Comparison of ENCODE assay signal across 14 cellular contexts in the genomic region with DNA sequence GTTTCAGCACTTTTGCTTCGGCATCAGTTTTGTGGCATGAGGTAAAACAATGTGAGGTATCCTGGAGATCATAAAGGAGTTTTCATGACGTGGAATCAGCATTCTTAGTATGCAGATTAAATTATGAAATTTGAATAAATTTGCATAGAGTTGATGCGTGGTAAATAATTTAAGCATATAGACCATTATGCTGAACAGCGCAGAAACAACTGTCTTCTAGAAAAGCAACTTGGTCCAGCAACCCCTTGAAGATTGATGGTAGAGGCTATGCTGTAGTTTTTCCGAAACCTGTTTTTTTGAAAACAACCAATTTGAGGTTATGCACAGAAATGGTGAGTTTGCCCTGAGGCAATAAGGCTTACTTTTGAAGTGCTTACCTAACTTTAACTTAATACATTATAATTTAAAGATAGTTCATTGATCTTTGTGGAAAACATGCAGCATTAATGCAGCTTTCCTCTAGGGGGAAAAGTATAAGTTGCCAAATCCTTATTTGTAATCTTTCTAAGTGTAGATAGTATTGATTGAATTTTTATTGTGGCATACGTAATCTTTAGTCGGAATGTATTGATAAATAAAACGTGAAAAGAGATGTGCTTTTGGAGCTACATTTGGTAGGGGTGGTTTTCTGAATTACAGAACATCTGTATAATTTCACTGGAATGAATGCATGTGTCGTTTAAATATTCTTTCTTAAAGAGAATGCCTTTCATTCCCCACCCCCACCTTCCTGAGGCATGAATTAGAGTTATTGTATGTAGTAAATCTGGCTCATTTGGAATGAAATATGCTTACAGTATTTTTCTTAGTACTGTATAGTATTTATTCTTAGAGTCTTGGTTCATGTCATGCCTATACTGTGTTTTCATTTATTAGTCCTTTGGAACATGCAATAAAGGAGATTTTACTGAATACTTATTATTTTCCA. TPM values are rescaled to one million over a fixed set of nuclear protein-coding genes. Genes with fewer than 3 reads are reported as not detected.
A peak's percentile ranks its signal among the peaks of the same experiment; 100 is the strongest.
DNase-seq lines count a peak whose midpoint lies in the region; ATAC-seq and TF ChIP-seq lines count a peak whose summit lies in the region.
"Had no signal": no experiment of that assay in that cellular context is flagged by ENCODE, and none has a peak within 500 bp of the region (broad histone marks: within the 10 kb centered on the region; RNA-seq: fewer than 3 reads in every experiment).

No MANE protein-coding gene starts in this region.

- H3K4me2 ChIP-seq in MM.1S (ENCODE audit: low read depth, low read length): peak overlapping the region; percentile 51; the same call in 1 of the 2 replicates

- no peak overlapping the region for H3K27ac ChIP-seq in MM.1S (ENCODE audit: low read length)
- no peak overlapping the region for H3K27ac ChIP-seq in esophagus muscularis mucosa (replicated peaks in 1 of 4)
- H3K27ac ChIP-seq: suprapubic skin had no signal

- H3K36me3 ChIP-seq in MM.1S (replicated peaks; ENCODE audit: insufficient read depth, low read length) (no peaks in the 10 kb centered on the region), esophagus muscularis mucosa (no peaks in the 10 kb centered on the region)
- H3K36me3 ChIP-seq: suprapubic skin had no signal

- H3F3A ChIP-seq in MM.1S (ENCODE audit: insufficient read depth, low read length): peaks cover 21% of the 10 kb centered on the region; the same call in 1 of the 2 replicates

- TF ChIP-seq EP300 in esophagus muscularis mucosa (IDR thresholded peaks at IDR 0.05): no peak

- no peak for TF ChIP-seq POLR2A in esophagus muscularis mucosa (IDR thresholded peaks at IDR 0.05; ENCODE audit: low read depth)

- TF ChIP-seq CTCF in MM.1S (IDR thresholded peaks at IDR 0.05; ENCODE audit: low read length) (no peak), cardiac fibroblast (IDR thresholded peaks at IDR 0.05; ENCODE audit: low read depth, low read length) (peak; percentile 4), esophagus muscularis mucosa (IDR thresholded peaks at IDR 0.05) (no peak)

- H3K36me3 Mint-ChIP-seq in activated CD8-positive, alpha-beta memory T cell treated with anti-CD3 and anti-CD28 coated beads, Interleukin-2, amount 10 ng/mL, durations not matched to agents 7 days and 5 days: peaks cover 17% of the 10 kb centered on the region
- H3K36me3 Mint-ChIP-seq in stimulated activated memory B cell treated with anti-CD40 and anti-IgM and Interleukin-4, amounts not matched to agents 10 μg/mL and 1 μg/mL and 100 μg/mL, for 72 hours: peaks cover 37% of the 10 kb centered on the region

- intact Hi-C loops in esophagus muscularis mucosa (cut with DNase I): no loop called here

- no peak overlapping the region for H3K9ac ChIP-seq in MM.1S (ENCODE audit: low read length)

- H3K4me1 ChIP-seq in MM.1S (ENCODE audit: low read length) (peaks cover 19% of the 10 kb centered on the region), esophagus muscularis mucosa (peaks cover 5 to 24% (median 22%) of the 10 kb centered on the region in 4 donors)

- 88% methylated on average over 9 of the region's 9 CpGs for WGBS in esophagus muscularis mucosa

- peak overlapping the region; percentile 97 for H3K27ac Mint-ChIP-seq in activated CD8-positive, alpha-beta memory T cell treated with anti-CD3 and anti-CD28 coated beads, Interleukin-2, amount 10 ng/mL, durations not matched to agents 7 days and 5 days
- H3K27ac Mint-ChIP-seq in stimulated activated memory B cell treated with anti-CD40 and anti-IgM and Interleukin-4, amounts not matched to agents 10 μg/mL and 1 μg/mL and 100 μg/mL, for 72 hours: peak overlapping the region; percentile 100

- H4K20me1 ChIP-seq in MM.1S (ENCODE audit: insufficient read depth, low read length): no peaks in the 10 kb centered on the region

- no peak overlapping the region for H2AFZ ChIP-seq in MM.1S (ENCODE audit: low read length)

- CTCF ChIA-PET in activated CD8-positive, alpha-beta memory T cell treated with anti-CD3 and anti-CD28 coated beads, Interleukin-2, amount 10 ng/mL, durations not matched to agents 7 days and 5 days (lab: Charles Lee): interaction anchor here (1.2 to 2.1 kb wide), 4 partner anchors 22 to 30 kb away, joined by 4 to 15 read pairs (median 4); no protein-coding TSS in a partner anchor

- H3K4me1 Mint-ChIP-seq in activated CD8-positive, alpha-beta memory T cell treated with anti-CD3 and anti-CD28 coated beads, Interleukin-2, amount 10 ng/mL, durations not matched to agents 7 days and 5 days: peaks cover 54% of the 10 kb centered on the region
- H3K4me1 Mint-ChIP-seq in stimulated activated memory B cell treated with anti-CD40 and anti-IgM and Interleukin-4, amounts not matched to agents 10 μg/mL and 1 μg/mL and 100 μg/mL, for 72 hours: peaks cover 67% of the 10 kb centered on the region

- no peaks in the 10 kb centered on the region for H3K9me2 ChIP-seq in MM.1S (replicated peaks; ENCODE audit: insufficient read depth, low read length)

- H3K9me3 Mint-ChIP-seq in activated CD8-positive, alpha-beta memory T cell treated with anti-CD3 and anti-CD28 coated beads, Interleukin-2, amount 10 ng/mL, durations not matched to agents 7 days and 5 days (ENCODE audit: low read depth): no peaks in the 10 kb centered on the region
- H3K9me3 Mint-ChIP-seq in stimulated activated memory B cell treated with anti-CD40 and anti-IgM and Interleukin-4, amounts not matched to agents 10 μg/mL and 1 μg/mL and 100 μg/mL, for 72 hours: peaks cover 3% of the 10 kb centered on the region

- no peak for ATAC-seq in activated CD8-positive, alpha-beta memory T cell treated with anti-CD3 and anti-CD28 coated beads, Interleukin-2, amount 10 ng/mL, durations not matched to agents 7 days and 5 days
- ATAC-seq in stimulated activated memory B cell treated with anti-CD40 and anti-IgM and Interleukin-4, amounts not matched to agents 10 μg/mL and 1 μg/mL and 100 μg/mL, for 72 hours: no peak
- ATAC-seq in GM18498 (IDR thresholded peaks at IDR 0.05; ENCODE audit: unreplicated experiment): no peak

- H3K27me3 Mint-ChIP-seq in activated CD8-positive, alpha-beta memory T cell treated with anti-CD3 and anti-CD28 coated beads, Interleukin-2, amount 10 ng/mL, durations not matched to agents 7 days and 5 days: no peaks in the 10 kb centered on the region
- H3K27me3 Mint-ChIP-seq in stimulated activated memory B cell treated with anti-CD40 and anti-IgM and Interleukin-4, amounts not matched to agents 10 μg/mL and 1 μg/mL and 100 μg/mL, for 72 hours: no peaks in the 10 kb centered on the region

- no peaks in the 10 kb centered on the region for H3K27me3 ChIP-seq in MM.1S (replicated peaks; ENCODE audit: insufficient read depth, low read length)
- no peaks in the 10 kb centered on the region for H3K27me3 ChIP-seq in esophagus muscularis mucosa
- H3K27me3 ChIP-seq: suprapubic skin had no signal

- H3K4me3 ChIP-seq in MM.1S (ENCODE audit: low read length): no peak overlapping the region
- no peak overlapping the region for H3K4me3 ChIP-seq in cardiac fibroblast (replicated peaks in 1 of 2; ENCODE audit: low read depth in 2 of 2, low read length in 2 of 2)
- no peak overlapping the region for H3K4me3 ChIP-seq in esophagus muscularis mucosa
- H3K4me3 ChIP-seq: skin epidermis, suprapubic skin had no signal

- no peak for DNase-seq in activated CD8-positive, alpha-beta memory T cell treated with anti-CD3 and anti-CD28 coated beads, Interleukin-2, amount 10 ng/mL, durations not matched to agents 7 days and 5 days
- no peak for DNase-seq in activated CD8-positive, alpha-beta memory T cell treated with anti-CD3 and anti-CD28 coated beads, Interleukin-2, amount 50 U/mL, for 48 hours
- DNase-seq in MM.1S: no peak
- DNase-seq in cardiac fibroblast (ENCODE audit: low read depth in 2 of 2): no peak
- no peak for DNase-seq in esophagus muscularis mucosa (ENCODE audit: extremely low spot score)
- DNase-seq in DMS153 treated with DMSO at 0.1 percent for 48 hours (lab: John Stamatoyannopoulos, UW; ENCODE audit: unreplicated experiment): no peak
- DNase-seq: amniotic stem cell, NCI-H187 treated with DMSO at 0.1 percent for 48 hours, NCI-H748 treated with DMSO at 0.1 percent for 48 hours, nucleus accumbens had no signal

- no peaks in the 10 kb centered on the region for H3K9me3 ChIP-seq in MM.1S (replicated peaks; ENCODE audit: insufficient read depth, low read length)
- no peaks in the 10 kb centered on the region for H3K9me3 ChIP-seq in esophagus muscularis mucosa
- H3K9me3 ChIP-seq: suprapubic skin had no signal

- H3K79me2 ChIP-seq in MM.1S (ENCODE audit: low read length): 0 out of 2 replicates have a peak, but pooled peaks cover 9% of the 10 kb centered on the region

- H3K4me3 Mint-ChIP-seq in activated CD8-positive, alpha-beta memory T cell treated with anti-CD3 and anti-CD28 coated beads, Interleukin-2, amount 10 ng/mL, durations not matched to agents 7 days and 5 days: no peak overlapping the region
- H3K4me3 Mint-ChIP-seq in stimulated activated memory B cell treated with anti-CD40 and anti-IgM and Interleukin-4, amounts not matched to agents 10 μg/mL and 1 μg/mL and 100 μg/mL, for 72 hours: peak overlapping the region; percentile 88

RNA-seq across cellular contexts. Expression of a gene that starts 3.8 kb away (rescaled TPM):
- 10 to 100 TPM; 55.0 to 58.5 TPM for total RNA-seq in activated CD8-positive, alpha-beta memory T cell treated with anti-CD3 and anti-CD28 coated beads, Interleukin-2, amount 10 ng/mL, durations not matched to agents 7 days and 5 days
- 10 to 100 TPM; 32.5 to 54.6 (median 44.2) TPM for total RNA-seq in esophagus muscularis mucosa
